8 cellular contexts compared by ENCODE assay signal in the genomic region with DNA sequence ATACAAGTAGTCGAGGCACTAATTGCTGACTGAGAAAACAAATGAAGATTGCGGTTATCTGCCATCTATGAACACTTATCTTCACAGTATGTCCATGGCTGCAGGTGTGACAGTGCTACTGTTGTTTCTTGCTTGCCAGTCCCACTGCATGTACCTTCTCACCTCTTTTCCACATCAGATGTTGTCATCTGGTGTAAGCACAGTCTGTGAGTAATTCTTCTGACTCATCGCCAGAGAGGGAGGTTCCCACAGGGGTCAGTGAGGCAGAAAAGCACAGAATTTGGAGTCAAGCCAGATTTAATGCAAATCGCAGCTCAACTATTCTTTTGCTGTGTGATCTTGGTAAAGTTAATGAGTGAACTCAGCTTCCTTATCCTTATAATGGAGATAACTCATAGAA.
DNase-seq lines count a peak whose midpoint lies in the region; ATAC-seq and TF ChIP-seq lines count a peak whose summit lies in the region.

No MANE protein-coding gene starts in this region.

- H3K4me1 ChIP-seq in RWPE2 (ENCODE audit: insufficient read depth, poor library complexity, severe bottlenecking), result no peaks in the 10 kb centered on the region

- ATAC-seq in GM19452 (IDR thresholded peaks at IDR 0.05; ENCODE audit: unreplicated experiment) (peak; percentile 87), HG03280 (IDR thresholded peaks at IDR 0.05; ENCODE audit: unreplicated experiment) (peak; percentile 89), RWPE2 (ENCODE audit: low read depth) (peak; percentile 97), left ventricle myocardium superior (no peak)

- H3K4me3 ChIP-seq in RWPE2 (ENCODE audit: severe bottlenecking), result no peak overlapping the region

- H3K27me3 ChIP-seq in RWPE2 (ENCODE audit: insufficient read depth, poor library complexity, severe bottlenecking), result no peaks in the 10 kb centered on the region

- DNase-seq in GM04504 (ENCODE audit: low read depth) (peak; percentile 56), RWPE2 (ENCODE audit: low spot score) (peak; percentile 55), kidney glomerular epithelial cell (lab: John Stamatoyannopoulos, UW) (peak; percentile 80), left ventricle myocardium superior (no peak), NCI-H2107 treated with DMSO at 0.1 percent for 48 hours (lab: John Stamatoyannopoulos, UW; ENCODE audit: unreplicated experiment) (no peak), NCI-H2196 treated with DMSO at 0.1 percent for 48 hours (lab: John Stamatoyannopoulos, UW; ENCODE audit: unreplicated experiment) (no peak)

- H3K36me3 ChIP-seq in RWPE2 (ENCODE audit: low read depth), result no peaks in the 10 kb centered on the region

- no peaks in the 10 kb centered on the region for H3K9me3 ChIP-seq in RWPE2 (ENCODE audit: severe bottlenecking)

- intact Hi-C loops in left ventricle myocardium superior (cut with micrococcal nuclease), result no loop called here

- no peak for TF ChIP-seq CTCF in RWPE2 (IDR thresholded peaks at IDR 0.05; ENCODE audit: poor library complexity, severe bottlenecking)

- H3K27ac ChIP-seq in RWPE2 (ENCODE audit: poor library complexity, severe bottlenecking), result no peak overlapping the region

Comparison
In these comparisons a context has a peak if more than half of its experiments do, and no peak if none do; other contexts are left out.
1. DNase-seq: peak in GM04504 (single experiment), RWPE2 (single experiment) and kidney glomerular epithelial cell (single experiment); none in left ventricle myocardium superior (single experiment), NCI-H2107 treated with DMSO at 0.1 percent for 48 hours (single experiment) and NCI-H2196 treated with DMSO at 0.1 percent for 48 hours (single experiment).